In the genomic region with DNA sequence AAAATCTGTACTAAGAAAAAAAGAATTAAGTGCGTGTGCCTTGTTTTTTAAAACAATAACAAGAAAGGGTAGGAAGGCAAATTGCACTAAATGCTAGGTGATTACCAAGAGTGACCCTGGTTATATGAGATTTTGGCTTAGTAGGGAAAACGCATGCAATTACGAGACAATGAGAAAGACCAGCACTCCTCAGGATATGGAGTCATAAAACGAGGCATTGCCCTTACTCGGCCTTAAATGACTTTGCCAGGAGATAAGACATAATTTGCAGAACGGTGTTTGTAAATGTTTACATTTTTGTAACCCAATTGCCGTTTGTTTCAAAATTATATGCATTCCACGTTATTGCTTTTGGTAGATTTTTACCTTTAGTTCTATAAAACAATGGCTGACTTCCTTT, we compare ENCODE assay signal across 20 cellular contexts.
"Had no signal": no experiment of that assay in that cellular context is flagged by ENCODE, and none has a peak within 500 bp of the region (broad histone marks: within the 10 kb centered on the region; RNA-seq: fewer than 3 reads in every experiment).

No MANE protein-coding gene starts in this region.

- H3K36me3 Mint-ChIP-seq: stimulated activated memory B cell treated with anti-CD40 and anti-IgM and Interleukin-4, amounts not matched to agents 10 μg/mL and 1 μg/mL and 100 μg/mL, for 72 hours had no signal

- DNase-seq: activated CD4-positive, alpha-beta T cell treated with anti-CD3 and anti-CD28 coated beads, Interleukin-2, amount 10 ng/mL, durations not matched to agents 7 days and 5 days; activated CD4-positive, CD25-positive, alpha-beta regulatory T cell treated with anti-CD3 and anti-CD28 coated beads, Interleukin-2, amount 50 U/mL, for 72 hours; activated CD8-positive, alpha-beta T cell treated with anti-CD3 and anti-CD28 coated beads, Interleukin-2, amount 10 ng/mL, durations not matched to agents 7 days and 5 days; activated gamma-delta T cell; activated naive CD4-positive, alpha-beta T cell treated with anti-CD3 and anti-CD28 coated beads, Interleukin-2, amount 50 U/mL, for 16 hours; activated naive CD8-positive, alpha-beta T cell treated with anti-CD3 and anti-CD28 coated beads, Interleukin-2, amount 50 U/mL, for 24 hours; cerebellar nuclear complex; foreskin fibroblast; kidney glomerular epithelial cell; left ventricle myocardium superior; mammary epithelial cell; posterior cingulate gyrus; small intestine; stimulated activated CD4-positive, alpha-beta T cell treated with anti-CD3 and anti-CD28 coated beads, Interleukin-15, amount 100 ng/mL, for 24 hours; stomach; WERI-Rb-1 had no signal

- FAIRE-seq: small intestine, TTC549, urothelium cell line had no signal

- H3K27ac Mint-ChIP-seq: activated CD4-positive, alpha-beta T cell treated with anti-CD3 and anti-CD28 coated beads, Interleukin-2, amount 10 ng/mL, durations not matched to agents 7 days and 5 days; activated CD8-positive, alpha-beta T cell treated with anti-CD3 and anti-CD28 coated beads, Interleukin-2, amount 10 ng/mL, durations not matched to agents 7 days and 5 days; activated naive CD8-positive, alpha-beta T cell treated with anti-CD3 and anti-CD28 coated beads, Interleukin-2, amount 50 U/mL, for 24 hours; activated T-helper 1 cell treated with anti-CD3 and anti-CD28 coated beads, Interleukin-12 subunit alpha, Interleukin-12 subunit beta, Interleukin-2, Interleukin-4 antibody, amounts not matched to agents 30 ng/mL and 10 ng/mL and 1 ng/mL, durations not matched to agents 14 hours and 24 hours and 36 hours; stimulated activated memory B cell treated with anti-CD40 and anti-IgM and Interleukin-4, amounts not matched to agents 10 μg/mL and 1 μg/mL and 100 μg/mL, for 72 hours had no signal

- H3K4me1 Mint-ChIP-seq: activated CD4-positive, alpha-beta T cell treated with anti-CD3 and anti-CD28 coated beads, Interleukin-2, amount 10 ng/mL, durations not matched to agents 7 days and 5 days; activated naive CD8-positive, alpha-beta T cell treated with anti-CD3 and anti-CD28 coated beads, Interleukin-2, amount 50 U/mL, for 24 hours had no signal

- H3K27me3 Mint-ChIP-seq: stimulated activated memory B cell treated with anti-CD40 and anti-IgM and Interleukin-4, amounts not matched to agents 10 μg/mL and 1 μg/mL and 100 μg/mL, for 72 hours had no signal

- H3K9me3 Mint-ChIP-seq: activated CD4-positive, alpha-beta T cell treated with anti-CD3 and anti-CD28 coated beads, Interleukin-2, amount 10 ng/mL, durations not matched to agents 7 days and 5 days; activated naive CD8-positive, alpha-beta T cell treated with anti-CD3 and anti-CD28 coated beads, Interleukin-2, amount 50 U/mL, for 24 hours; activated T-helper 1 cell treated with anti-CD3 and anti-CD28 coated beads, Interleukin-12 subunit alpha, Interleukin-12 subunit beta, Interleukin-2, Interleukin-4 antibody, amounts not matched to agents 30 ng/mL and 10 ng/mL and 1 ng/mL, durations not matched to agents 14 hours and 24 hours and 36 hours had no signal

- H3K4me3 Mint-ChIP-seq: activated CD4-positive, alpha-beta T cell treated with anti-CD3 and anti-CD28 coated beads, Interleukin-2, amount 10 ng/mL, durations not matched to agents 7 days and 5 days; activated CD8-positive, alpha-beta T cell treated with anti-CD3 and anti-CD28 coated beads, Interleukin-2, amount 10 ng/mL, durations not matched to agents 7 days and 5 days; activated naive CD8-positive, alpha-beta T cell treated with anti-CD3 and anti-CD28 coated beads, Interleukin-2, amount 50 U/mL, for 24 hours; activated T-helper 1 cell treated with anti-CD3 and anti-CD28 coated beads, Interleukin-12 subunit alpha, Interleukin-12 subunit beta, Interleukin-2, Interleukin-4 antibody, amounts not matched to agents 30 ng/mL and 10 ng/mL and 1 ng/mL, durations not matched to agents 14 hours and 24 hours and 36 hours; stimulated activated memory B cell treated with anti-CD40 and anti-IgM and Interleukin-4, amounts not matched to agents 10 μg/mL and 1 μg/mL and 100 μg/mL, for 72 hours had no signal
